10 cellular contexts compared by ENCODE assay signal in the genomic region with DNA sequence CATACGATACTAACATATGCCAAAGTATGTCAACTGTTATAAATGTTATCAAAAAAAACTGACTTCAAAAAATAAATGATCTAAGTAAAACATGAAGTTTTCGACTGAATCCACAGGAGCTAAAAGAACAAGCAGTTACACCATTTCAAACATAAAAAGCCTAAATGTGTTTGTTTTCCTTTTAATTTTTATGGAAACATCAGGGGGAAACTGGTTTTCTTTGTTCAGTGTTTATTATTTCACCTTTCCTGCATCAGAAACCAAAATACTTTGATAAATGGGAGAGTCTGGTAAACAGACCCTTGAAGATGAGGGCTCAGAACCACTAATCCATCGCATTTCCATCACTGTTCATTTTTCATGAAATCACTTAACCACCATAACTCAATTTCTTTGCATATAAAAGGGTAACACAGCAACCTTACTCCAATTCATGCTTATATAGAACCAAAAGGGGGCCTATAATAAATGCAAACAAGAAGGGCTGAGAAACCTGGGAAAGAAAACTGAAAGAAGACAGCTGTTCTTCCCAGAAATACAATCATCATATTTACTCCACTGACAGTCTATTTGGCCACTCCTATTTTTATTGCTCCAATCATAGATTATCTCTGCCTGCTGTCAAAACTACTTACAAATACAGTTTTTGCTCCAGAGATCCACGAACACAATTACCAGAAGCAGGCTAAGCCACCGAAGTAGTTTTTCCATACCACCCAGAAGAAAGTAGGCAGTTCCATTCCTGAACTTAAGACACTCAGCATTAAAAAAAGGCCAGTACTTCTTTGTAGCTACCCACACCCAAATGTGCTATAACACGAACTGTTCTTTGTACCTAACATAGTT. TPM values are rescaled to one million over a fixed set of nuclear protein-coding genes. Genes with fewer than 3 reads are reported as not detected.
A peak's percentile ranks its signal among the peaks of the same experiment; 100 is the strongest.
DNase-seq lines count a peak whose midpoint lies in the region; ATAC-seq, FAIRE-seq and TF ChIP-seq lines count a peak whose summit lies in the region.
"Had no signal": no experiment of that assay in that cellular context is flagged by ENCODE, and none has a peak within 500 bp of the region (broad histone marks: within the 10 kb centered on the region; RNA-seq: fewer than 3 reads in every experiment).

No MANE protein-coding gene starts in this region.

- no peaks in the 10 kb centered on the region for H3K27me3 Mint-ChIP-seq in activated CD4-positive, alpha-beta memory T cell treated with anti-CD3 and anti-CD28 coated beads, Interleukin-2, amount 10 ng/mL, durations not matched to agents 7 days and 5 days
- H3K27me3 Mint-ChIP-seq in CD4-positive, alpha-beta memory T cell = peaks cover 0 to 1% of the 10 kb centered on the region in 2 donors

- H3K79me2 ChIP-seq in DOHH2 (ENCODE audit: control insufficient read depth, low read length) = peaks cover 91% of the 10 kb centered on the region
- peaks cover 23% of the 10 kb centered on the region for H3K79me2 ChIP-seq in endothelial cell of umbilical vein (ENCODE audit: control insufficient read depth, insufficient read depth, low read length)

- ATAC-seq in Panc1 (no peak), pancreas (peak in 3 of 4 donors; percentile 60 to 69 (median 60)), HG03097 (IDR thresholded peaks at IDR 0.05; ENCODE audit: low FRiP score, unreplicated experiment) (no peak)

- no peak overlapping the region for H2AFZ ChIP-seq in endothelial cell of umbilical vein (ENCODE audit: low read depth, low read length)

- H3K27me3 ChIP-seq in DOHH2 (ENCODE audit: control insufficient read depth, low read length) = no peaks in the 10 kb centered on the region
- no peaks in the 10 kb centered on the region for H3K27me3 ChIP-seq in Panc1 (ENCODE audit: control insufficient read depth, insufficient read depth, low read length)
- no peaks in the 10 kb centered on the region for H3K27me3 ChIP-seq in endothelial cell of umbilical vein (ENCODE audit: control insufficient read depth in 2 of 2, insufficient read depth in 2 of 2, low read length in 2 of 2)
- no peaks in the 10 kb centered on the region for H3K27me3 ChIP-seq in pancreas
- H3K27me3 ChIP-seq in CD4-positive, alpha-beta memory T cell (ENCODE audit: insufficient read depth, low read length) = no peaks in the 10 kb centered on the region

- no peak overlapping the region for H3K4me3 Mint-ChIP-seq in activated CD4-positive, alpha-beta memory T cell treated with anti-CD3 and anti-CD28 coated beads, Interleukin-2, amount 10 ng/mL, durations not matched to agents 7 days and 5 days
- no peak overlapping the region for H3K4me3 Mint-ChIP-seq in CD4-positive, alpha-beta memory T cell

- dilution Hi-C loops in endothelial cell of umbilical vein (cut with MboI; ENCODE audit: extremely low pct_ligation_motif_present, low sequenced_read_pairs) = loop anchor here (25.0 kb wide), 1 partner anchor 88 kb away; no protein-coding TSS in a partner anchor

- H3K27ac ChIP-seq in DOHH2 (ENCODE audit: low read depth, low read length) (peak overlapping the region; percentile 97), Panc1 (ENCODE audit: low read length) (peak overlapping the region; percentile 98), endothelial cell of umbilical vein (ENCODE audit: insufficient read depth, low read depth, low read length) (no peak overlapping the region), pancreas (peak overlapping the region in 2 of 4 donors; percentile 69 to 71)
- no peak overlapping the region for H3K27ac ChIP-seq in CD4-positive, alpha-beta memory T cell (ENCODE audit: low read depth, low read length)

- no peak overlapping the region for H3K9ac ChIP-seq in endothelial cell of umbilical vein (replicated peaks; ENCODE audit: extremely low read depth, insufficient read depth, low read length)

- TF ChIP-seq POLR2A in endothelial cell of umbilical vein (IDR thresholded peaks at IDR 0.05; ENCODE audit: low read depth, low read length) = no peak

- BruUV-seq in Panc1 (replicated peaks; lab: Mats Ljungman, UMichigan) = no TSS peak
- no TSS peak for BruUV-seq in endothelial cell of umbilical vein (replicated peaks; lab: Mats Ljungman, UMichigan)

- H3K4me1 Mint-ChIP-seq in activated CD4-positive, alpha-beta memory T cell treated with anti-CD3 and anti-CD28 coated beads, Interleukin-2, amount 10 ng/mL, durations not matched to agents 7 days and 5 days = peaks cover 1% of the 10 kb centered on the region
- H3K4me1 Mint-ChIP-seq in CD4-positive, alpha-beta memory T cell = no peaks in the 10 kb centered on the region

- H3K36me3 Mint-ChIP-seq in activated CD4-positive, alpha-beta memory T cell treated with anti-CD3 and anti-CD28 coated beads, Interleukin-2, amount 10 ng/mL, durations not matched to agents 7 days and 5 days (ENCODE audit: low read depth) = no peaks in the 10 kb centered on the region
- H3K36me3 Mint-ChIP-seq in CD4-positive, alpha-beta memory T cell = no peaks in the 10 kb centered on the region

- 26 to 32% methylated on average over 6 of the region's 6 CpGs for WGBS in pancreas, 2 donors

- in situ Hi-C loops in Panc1 (cut with HindIII; ENCODE audit: low pct_unique_long_range_greater_than_20kb, low sequenced_read_pairs) = no loop called here

- H3K9me2 ChIP-seq in DOHH2 (replicated peaks; ENCODE audit: control insufficient read depth, low read length) = no peaks in the 10 kb centered on the region

- TF ChIP-seq CTCF in DOHH2 (IDR thresholded peaks at IDR 0.05; ENCODE audit: low read depth, low read length, poor library complexity, severe bottlenecking) = no peak
- no peak for TF ChIP-seq CTCF in Panc1 (IDR thresholded peaks at IDR 0.05)
- TF ChIP-seq CTCF in endothelial cell of umbilical vein (IDR thresholded peaks at IDR 0.05; ENCODE audit: extremely low read depth in 1 of 2, insufficient read depth in 1 of 2, low read depth in 1 of 2, low read length in 2 of 2) = no peak
- TF ChIP-seq CTCF in pancreas (IDR thresholded peaks at IDR 0.05) = no peak

- FAIRE-seq in endothelial cell of umbilical vein (lab: Jason Lieb, UNC) = no peak
- no peak for FAIRE-seq in pancreas (lab: Jason Lieb, UNC)

- intact Hi-C loops in Panc1 (cut with micrococcal nuclease; ENCODE audit: unreplicated experiment) = no loop called here
- intact Hi-C loops in endothelial cell of umbilical vein (cut with micrococcal nuclease) = no loop called here
- intact Hi-C loops in pancreas (cut with DNase I) = no loop called here
- intact Hi-C loops in CD4-positive, alpha-beta memory T cell (cut with micrococcal nuclease) = no loop called here

- H4K20me1 ChIP-seq in DOHH2 (ENCODE audit: control insufficient read depth, insufficient read depth, low read depth, low read length) (no peaks in the 10 kb centered on the region), endothelial cell of umbilical vein (replicated peaks; ENCODE audit: control insufficient read depth, extremely low read depth, insufficient read depth, low read length) (no peaks in the 10 kb centered on the region)

- POLR2A ChIA-PET in Panc1 (lab: Charles Lee) (interaction anchor here (0.6 to 1.4 kb wide), 3 partner anchors 10 to 29 kb away, joined by 3 to 9 read pairs (median 7); no protein-coding TSS in a partner anchor), endothelial cell of umbilical vein (lab: Charles Lee) (interaction anchor here (0.7 kb wide), 1 partner anchor 16 kb away, joined by 3 read pairs; no protein-coding TSS in a partner anchor)
- POLR2A ChIA-PET in activated CD4-positive, alpha-beta memory T cell treated with anti-CD3 and anti-CD28 coated beads, Interleukin-2, amount 10 ng/mL, durations not matched to agents 7 days and 5 days (lab: Charles Lee) = no interaction called here
- POLR2A ChIA-PET in CD4-positive, alpha-beta memory T cell (lab: Charles Lee; ENCODE audit: partially characterized antibody) = no interaction called here

- CTCF ChIA-PET in Panc1 (lab: Charles Lee) = interaction anchor here (0.6 to 0.7 kb wide), 2 partner anchors 17 to 34 kb away, joined by 4 to 5 read pairs; no protein-coding TSS in a partner anchor
- CTCF ChIA-PET in endothelial cell of umbilical vein (lab: Charles Lee) = interaction anchor here (0.7 to 2.6 kb wide), 8 partner anchors 10 to 334 kb away, joined by 3 to 9 read pairs (median 5); a partner anchor contains a TSS
- CTCF ChIA-PET in activated CD4-positive, alpha-beta memory T cell treated with anti-CD3 and anti-CD28 coated beads, Interleukin-2, amount 10 ng/mL, durations not matched to agents 7 days and 5 days (lab: Charles Lee) = interaction anchor here (0.7 to 1.2 kb wide), 2 partner anchors 22 to 716 kb away, joined by 3 read pairs; no protein-coding TSS in a partner anchor
- CTCF ChIA-PET in CD4-positive, alpha-beta memory T cell (lab: Charles Lee; ENCODE audit: partially characterized antibody) = interaction anchor here (0.7 to 1.3 kb wide), 5 partner anchors 17 to 372 kb away, joined by 3 to 4 read pairs (median 3); a partner anchor contains a TSS

- no peaks in the 10 kb centered on the region for H3K9me3 Mint-ChIP-seq in activated CD4-positive, alpha-beta memory T cell treated with anti-CD3 and anti-CD28 coated beads, Interleukin-2, amount 10 ng/mL, durations not matched to agents 7 days and 5 days
- H3K9me3 Mint-ChIP-seq in CD4-positive, alpha-beta memory T cell = no peaks in the 10 kb centered on the region

- H3K36me3 ChIP-seq in DOHH2 (ENCODE audit: control insufficient read depth, low read length) (peaks cover 65% of the 10 kb centered on the region), Panc1 (ENCODE audit: control insufficient read depth, insufficient read depth, low read length) (no peaks in the 10 kb centered on the region), endothelial cell of umbilical vein (ENCODE audit: control insufficient read depth in 2 of 2, extremely low read depth in 1 of 2, insufficient read depth in 2 of 2, low read length in 2 of 2) (no peaks in the 10 kb centered on the region), pancreas (no peaks in the 10 kb centered on the region)
- no peaks in the 10 kb centered on the region for H3K36me3 ChIP-seq in CD4-positive, alpha-beta memory T cell (ENCODE audit: insufficient read depth, low read length)

- DNase-seq in Panc1 (ENCODE audit: low read depth, low spot score) (no peak), endothelial cell of umbilical vein (ENCODE audit: low read depth, low spot score) (peak; percentile 52), pancreas (no peak), T-helper 2 cell (no peak)
- no peak for DNase-seq in activated CD4-positive, alpha-beta memory T cell treated with anti-CD3 and anti-CD28 coated beads, Interleukin-2, amount 10 ng/mL, durations not matched to agents 7 days and 5 days
- no peak for DNase-seq in CD4-positive, alpha-beta memory T cell
- DNase-seq: foreskin melanocyte, NCI-H1694 treated with DMSO at 0.1 percent for 48 hours had no signal

- H3K4me1 ChIP-seq in DOHH2 (ENCODE audit: control insufficient read depth, low read length) (peaks cover 96% of the 10 kb centered on the region), Panc1 (ENCODE audit: control insufficient read depth, insufficient read depth, low read length) (peaks cover 71% of the 10 kb centered on the region), endothelial cell of umbilical vein (ENCODE audit: control insufficient read depth, extremely low read depth, insufficient read depth, low read length) (peaks cover 46% of the 10 kb centered on the region), pancreas (peaks cover 7 to 54% (median 18%) of the 10 kb centered on the region in 3 donors)
- H3K4me1 ChIP-seq in CD4-positive, alpha-beta memory T cell (ENCODE audit: insufficient read depth, low read length) = no peaks in the 10 kb centered on the region

- peaks cover 57% of the 10 kb centered on the region for H3F3A ChIP-seq in DOHH2 (ENCODE audit: control insufficient read depth, insufficient read depth)

- H3K9me1 ChIP-seq in endothelial cell of umbilical vein (replicated peaks; ENCODE audit: control insufficient read depth, extremely low read depth, insufficient read depth, low read length) = no peaks in the 10 kb centered on the region

- H3K9me3 ChIP-seq in DOHH2 (ENCODE audit: control insufficient read depth, insufficient read depth, low read length) = no peaks in the 10 kb centered on the region
- no peaks in the 10 kb centered on the region for H3K9me3 ChIP-seq in Panc1 (ENCODE audit: control insufficient read depth, insufficient read depth, low read depth, low read length)
- no peaks in the 10 kb centered on the region for H3K9me3 ChIP-seq in endothelial cell of umbilical vein (replicated peaks; ENCODE audit: control insufficient read depth, insufficient read depth, low read length)
- no peaks in the 10 kb centered on the region for H3K9me3 ChIP-seq in pancreas
- no peaks in the 10 kb centered on the region for H3K9me3 ChIP-seq in CD4-positive, alpha-beta memory T cell (ENCODE audit: control insufficient read depth in 1 of 2, low read length in 2 of 2)

- H3K4me2 ChIP-seq in DOHH2 (ENCODE audit: low read length) = peak overlapping the region; percentile 86
- H3K4me2 ChIP-seq in endothelial cell of umbilical vein (ENCODE audit: insufficient read depth, low read length) = peak overlapping the region; percentile 12

- peak overlapping the region; percentile 71 for H3K4me3 ChIP-seq in DOHH2 (ENCODE audit: low read length)
- H3K4me3 ChIP-seq in Panc1 (ENCODE audit: low read depth in 2 of 2, low read length in 2 of 2) = peak overlapping the region; percentile 13 to 17
- H3K4me3 ChIP-seq in endothelial cell of umbilical vein (replicated peaks in 1 of 3; ENCODE audit: insufficient read depth in 1 of 3, low read depth in 1 of 3, low read length in 3 of 3) = no peak overlapping the region
- H3K4me3 ChIP-seq in pancreas = peak overlapping the region in 1 of 4 donors; percentile 2
- no peak overlapping the region for H3K4me3 ChIP-seq in CD4-positive, alpha-beta memory T cell (ENCODE audit: low read length in 2 of 2)

- no peak overlapping the region for H3K27ac Mint-ChIP-seq in activated CD4-positive, alpha-beta memory T cell treated with anti-CD3 and anti-CD28 coated beads, Interleukin-2, amount 10 ng/mL, durations not matched to agents 7 days and 5 days
- H3K27ac Mint-ChIP-seq in CD4-positive, alpha-beta memory T cell = peak overlapping the region in 1 of 7 donors; percentile 7

RNA-seq across cellular contexts. Expression of a gene that starts 16.9 kb away (rescaled TPM):
- 28.3 TPM for total RNA-seq in Panc1 (2021; ENCODE audit: unreplicated experiment)
- polyA plus RNA-seq in Panc1 (2012; ENCODE audit: insufficient read length) = 9.2 TPM
- 14.0 and 17.8 TPM in 2 replicates for total RNA-seq in endothelial cell of umbilical vein
- polyA plus RNA-seq in endothelial cell of umbilical vein = 5.7 and 5.9 TPM in 2 replicates
- polyA plus RNA-seq in endothelial cell of umbilical vein (2011; cell fraction: cytosol; rRNA removed) = 3.4 and 4.0 TPM in 2 replicates
- polyA plus RNA-seq in endothelial cell of umbilical vein (2011; cell fraction: nucleus; rRNA removed) = 20.7 and 24.2 TPM in 2 replicates
- polyA plus RNA-seq in endothelial cell of umbilical vein (2012) = 10.1 and 10.8 TPM in 2 replicates
- 12.2 and 12.3 TPM in 2 replicates for polyA minus RNA-seq in endothelial cell of umbilical vein
- polyA minus RNA-seq in endothelial cell of umbilical vein (2011; cell fraction: cytosol; rRNA and poly(A)+ RNA removed) = 9.4 TPM
- polyA minus RNA-seq in endothelial cell of umbilical vein (2011; cell fraction: nucleus; rRNA and poly(A)+ RNA removed) = 27.2 and 36.2 TPM in 2 replicates
- 10 to 100 TPM in 2 of 6 donors, 1 to 10 TPM in 4; 6.6 to 24.3 (median 9.7) TPM for total RNA-seq in pancreas
- 1 to 10 TPM; 1.4 to 1.7 TPM for polyA plus RNA-seq in pancreas
- under 1 TPM; 0.45 to 0.71 TPM for total RNA-seq in activated CD4-positive, alpha-beta memory T cell treated with anti-CD3 and anti-CD28 coated beads, Interleukin-2, amount 10 ng/mL, durations not matched to agents 7 days and 5 days
- under 1 TPM; 0.69 to 0.70 TPM for total RNA-seq in CD4-positive, alpha-beta memory T cell
- polyA plus RNA-seq in CD4-positive, alpha-beta memory T cell = under 1 TPM in 1 of 2 donors, not detected in 1; 0.16 TPM

RNA-seq across cellular contexts. Expression of a gene that starts 17.3 kb away (rescaled TPM):
- total RNA-seq in Panc1 (2021; ENCODE audit: unreplicated experiment) (70.6 TPM), endothelial cell of umbilical vein (85.2 and 91.3 TPM in 2 replicates), pancreas (10 to 100 TPM; 26.3 to 44.5 (median 31.8) TPM)
- 35.8 TPM for polyA plus RNA-seq in Panc1 (2012; ENCODE audit: insufficient read length)
- polyA plus RNA-seq in endothelial cell of umbilical vein (53.3 and 57.8 TPM in 2 replicates), pancreas (10 to 100 TPM; 14.9 to 25.6 TPM)
- 77.4 and 78.5 TPM in 2 replicates for polyA plus RNA-seq in endothelial cell of umbilical vein (2011; cell fraction: cytosol; rRNA removed)
- 97.8 and 107 TPM in 2 replicates for polyA plus RNA-seq in endothelial cell of umbilical vein (2011; cell fraction: nucleus; rRNA removed)
- polyA plus RNA-seq in endothelial cell of umbilical vein (2012) = 92.8 and 105 TPM in 2 replicates
- polyA minus RNA-seq in endothelial cell of umbilical vein = 141 and 142 TPM in 2 replicates
- 22.4 TPM for polyA minus RNA-seq in endothelial cell of umbilical vein (2011; cell fraction: cytosol; rRNA and poly(A)+ RNA removed)
- polyA minus RNA-seq in endothelial cell of umbilical vein (2011; cell fraction: nucleus; rRNA and poly(A)+ RNA removed) = 157 and 235 TPM in 2 replicates
- 10 to 100 TPM; 35.7 to 38.4 TPM for total RNA-seq in activated CD4-positive, alpha-beta memory T cell treated with anti-CD3 and anti-CD28 coated beads, Interleukin-2, amount 10 ng/mL, durations not matched to agents 7 days and 5 days
- total RNA-seq in CD4-positive, alpha-beta memory T cell = 10 to 100 TPM; 43.9 to 49.4 TPM
- 10 to 100 TPM; 22.3 to 25.9 TPM for polyA plus RNA-seq in CD4-positive, alpha-beta memory T cell

Comparison
In these comparisons a context has a peak if more than half of its experiments do, and no peak if none do; other contexts are left out.
1. H3K27ac ChIP-seq: peak in DOHH2 (single experiment) and Panc1 (single experiment); none in endothelial cell of umbilical vein (single experiment) and CD4-positive, alpha-beta memory T cell (single experiment).
2. H3K4me3 ChIP-seq: peak in DOHH2 (single experiment) and Panc1 (2 of 2); none in endothelial cell of umbilical vein (0 of 3) and CD4-positive, alpha-beta memory T cell (0 of 2).
3. ATAC-seq: peak in pancreas (3 of 4); none in Panc1 (single experiment) and HG03097 (single experiment).
4. POLR2A ChIA-PET loops: an anchor here in Panc1 (0.6 to 1.4 kb wide) and endothelial cell of umbilical vein (0.7 kb wide); none called in activated CD4-positive, alpha-beta memory T cell treated with anti-CD3 and anti-CD28 coated beads, Interleukin-2, amount 10 ng/mL, durations not matched to agents 7 days and 5 days and CD4-positive, alpha-beta memory T cell.